ENCODE assay signal across 23 cellular contexts in the genomic region with DNA sequence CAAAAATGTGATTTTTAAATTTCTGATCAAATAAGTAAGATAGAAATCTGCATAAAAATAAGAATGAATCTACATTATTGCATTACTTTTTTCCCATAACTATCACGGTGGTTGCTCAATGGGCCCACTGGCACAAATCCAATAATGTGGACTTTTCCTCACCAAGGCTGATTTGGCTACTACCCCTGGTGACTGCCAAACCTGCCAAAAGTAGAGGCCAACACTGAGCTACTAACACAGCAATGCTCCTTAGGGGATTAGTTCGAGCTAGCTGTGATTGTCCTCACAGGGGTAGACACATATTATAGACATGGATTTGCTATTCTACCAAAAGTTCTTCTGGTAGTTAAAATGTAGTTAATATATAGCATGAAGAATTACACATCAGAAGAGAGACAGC.
"Had no signal": no experiment of that assay in that cellular context is flagged by ENCODE, and none has a peak within 500 bp of the region (broad histone marks: within the 10 kb centered on the region; RNA-seq: fewer than 3 reads in every experiment).

No MANE protein-coding gene starts in this region.

- H3K27ac ChIP-seq: breast epithelium, hepatocyte, stomach, tibial nerve had no signal

- H3K4me3 ChIP-seq: breast epithelium, hepatocyte, smooth muscle cell, stomach, tibial nerve had no signal

- H3K36me3 ChIP-seq: breast epithelium, stomach, tibial nerve had no signal

- ATAC-seq: esophagus mucosa; stimulated activated naive B cell treated with anti-CD40 and anti-IgM and Interleukin-4, amounts not matched to agents 10 μg/mL and 1 μg/mL and 100 μg/mL, for 72 hours; WTC11 had no signal

- H3K27me3 ChIP-seq: breast epithelium, hepatocyte, stomach, tibial nerve had no signal

- DNase-seq: activated CD4-positive, alpha-beta memory T cell treated with anti-CD3 and anti-CD28 coated beads, Interleukin-2, amount 10 ng/mL, durations not matched to agents 7 days and 5 days; activated CD4-positive, alpha-beta T cell treated with anti-CD3 and anti-CD28 coated beads for 1 hour; activated CD4-positive, alpha-beta T cell treated with anti-CD3 and anti-CD28 coated beads, Interleukin-2, amount 10 ng/mL, durations not matched to agents 7 days and 5 days; activated CD8-positive, alpha-beta memory T cell treated with anti-CD3 and anti-CD28 coated beads, Interleukin-2, amount 50 U/mL, for 48 hours; activated gamma-delta T cell; activated naive CD4-positive, alpha-beta T cell treated with anti-CD3 and anti-CD28 coated beads, Interleukin-2, amount 10 ng/mL, durations not matched to agents 7 days and 5 days; activated naive CD8-positive, alpha-beta T cell treated with anti-CD3 and anti-CD28 coated beads, Interleukin-2, amount 10 ng/mL, durations not matched to agents 7 days and 5 days; activated T-cell treated with anti-CD3 and anti-CD28 coated beads, Interleukin-2, amount 50 U/mL, for 24 hours; amniotic stem cell; endodermal cell; glutamatergic neuron; posterior cingulate gyrus; stimulated activated CD4-positive, alpha-beta T cell treated with anti-CD3 and anti-CD28 coated beads, Interleukin-1b, Interleukin-23, amount 100 ng/mL, for 48 hours; stimulated activated CD4-positive, alpha-beta T cell treated with anti-CD3 and anti-CD28 coated beads, Interleukin-4, amount 100 ng/mL, for 4 hours; stimulated activated naive B cell treated with anti-CD40 and anti-IgM and Interleukin-4, amounts not matched to agents 10 μg/mL and 1 μg/mL and 100 μg/mL, for 72 hours; stomach; T-helper 2 cell had no signal

- H3K9me3 ChIP-seq: breast epithelium, stomach, tibial nerve had no signal

- H3K4me1 ChIP-seq: breast epithelium, stomach had no signal
